Comparison of ENCODE assay signal across 9 cellular contexts in the genomic region with DNA sequence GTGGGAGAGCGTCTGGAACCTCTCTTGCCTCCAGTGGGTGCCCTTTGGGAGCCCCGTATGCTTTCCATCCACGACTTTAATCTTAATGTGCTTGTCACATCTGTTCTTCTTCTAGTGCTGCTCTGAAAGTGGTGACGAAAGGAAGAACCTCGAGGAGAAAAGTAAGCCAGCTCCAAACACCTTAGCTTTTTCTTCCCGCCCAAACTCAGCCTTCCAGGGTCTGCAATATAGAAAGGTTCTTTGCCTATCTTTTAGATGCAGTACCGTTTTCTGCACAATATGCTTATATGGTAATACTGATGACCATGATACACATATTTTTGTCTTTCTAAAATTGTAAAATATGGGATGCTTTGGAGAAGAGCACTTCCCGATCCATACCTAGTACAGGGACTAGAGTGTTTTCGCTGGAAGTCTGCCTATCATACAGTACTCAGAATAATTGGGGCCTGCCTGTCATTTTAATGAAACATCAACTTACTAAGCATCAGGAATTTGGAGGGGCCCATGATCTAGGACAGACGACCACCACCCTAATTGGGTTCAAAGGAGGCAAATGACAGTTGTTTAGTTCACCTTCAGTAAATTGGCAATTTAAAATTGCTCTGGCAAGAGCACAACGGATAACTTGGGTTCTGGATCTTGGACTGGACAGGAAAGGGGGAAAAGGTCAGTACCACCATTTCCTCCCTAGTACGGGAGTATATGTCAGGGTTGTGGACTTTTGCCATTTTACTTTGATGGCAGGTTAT. TPM values are rescaled to one million over a fixed set of nuclear protein-coding genes. Genes with fewer than 3 reads are reported as not detected.
DNase-seq lines count a peak whose midpoint lies in the region; ATAC-seq, FAIRE-seq and TF ChIP-seq lines count a peak whose summit lies in the region.
"Had no signal": no experiment of that assay in that cellular context is flagged by ENCODE, and none has a peak within 500 bp of the region (broad histone marks: within the 10 kb centered on the region; RNA-seq: fewer than 3 reads in every experiment).

No MANE protein-coding gene starts in this region.

- H3K4me1 ChIP-seq in A549 (peaks cover 10% of the 10 kb centered on the region), HUES48 (ENCODE audit: control insufficient read depth, insufficient read depth, low read length) (peaks cover 4% of the 10 kb centered on the region; the same call in 1 of the 2 replicates), mammary epithelial cell (ENCODE audit: insufficient read depth, low read length) (peaks cover 12% of the 10 kb centered on the region), mucosa of stomach (ENCODE audit: control insufficient read depth, insufficient read depth, low read length) (peaks cover 11% of the 10 kb centered on the region)

- peak overlapping the region; percentile 99 for H2AFZ ChIP-seq in mammary epithelial cell (ENCODE audit: low read depth, low read length)

- peaks cover 24% of the 10 kb centered on the region for H3K36me3 ChIP-seq in HUES48 (ENCODE audit: control insufficient read depth, insufficient read depth, low read length)
- H3K36me3 ChIP-seq in mammary epithelial cell (ENCODE audit: insufficient read depth, low read length): peaks cover 11% of the 10 kb centered on the region
- no peaks in the 10 kb centered on the region for H3K36me3 ChIP-seq in mucosa of stomach (ENCODE audit: control insufficient read depth, insufficient read depth, low read length)

- no peak for DNase-seq in A549 (ENCODE audit: low read depth in 1 of 2, low spot score in 1 of 2)
- no peak for DNase-seq in mammary epithelial cell
- DNase-seq in MV-4-11 (lab: John Stamatoyannopoulos, UW): no peak

- H3K4me2 ChIP-seq in A549: peak overlapping the region; percentile 89
- peak overlapping the region; percentile 97 for H3K4me2 ChIP-seq in mammary epithelial cell (ENCODE audit: insufficient read depth, low read depth, low read length)

- TF ChIP-seq EP300 in A549 (IDR thresholded peaks at IDR 0.05): no peak

- CTCF ChIA-PET in A549 (lab: Yijun Ruan, JAX) (interaction anchor here (0.6 to 5.4 kb wide), 7 partner anchors 11 to 108 kb away, joined by 3 to 39 read pairs (median 4); no protein-coding TSS in a partner anchor), mammary epithelial cell (lab: Charles Lee; ENCODE audit: low non-redundant PET) (no interaction called here)

- TF ChIP-seq CTCF in A549 (IDR thresholded peaks at IDR 0.05) (no peak), mammary epithelial cell (conservative IDR thresholded peaks at IDR 0.05 in 1 of 2, IDR thresholded peaks at IDR 0.05 in 1 of 2; ENCODE audit: extremely low read depth in 1 of 2, insufficient read depth in 1 of 2, low read depth in 1 of 2, low read length in 2 of 2) (no peak)

- H3K27ac ChIP-seq in A549 (peak overlapping the region; percentile 95), HUES48 (ENCODE audit: low read depth, low read length) (no peak overlapping the region), mammary epithelial cell (ENCODE audit: insufficient read depth, low read depth, low read length) (peak overlapping the region; percentile 60)

- no peaks in the 10 kb centered on the region for H3K27me3 ChIP-seq in HUES48 (ENCODE audit: control insufficient read depth, insufficient read depth, low read length)
- H3K27me3 ChIP-seq in mammary epithelial cell (ENCODE audit: insufficient read depth, low read length): no peaks in the 10 kb centered on the region
- no peaks in the 10 kb centered on the region for H3K27me3 ChIP-seq in mucosa of stomach (ENCODE audit: control insufficient read depth, insufficient read depth, low read length)

- TSS peak; percentile 59 for BruUV-seq in mammary epithelial cell (replicated peaks; lab: Mats Ljungman, UMichigan)

- in situ Hi-C loops in mammary epithelial cell (cut with MboI; ENCODE audit: low sequenced_read_pairs in 2 of 2): no loop called here

- TF ChIP-seq POLR2A in A549 (IDR thresholded peaks at IDR 0.05; ENCODE audit: low read length): no peak

- peaks cover 30% of the 10 kb centered on the region for H3K79me2 ChIP-seq in mammary epithelial cell (ENCODE audit: insufficient read depth, low read length)

- no peaks in the 10 kb centered on the region for H3K9me3 ChIP-seq in A549
- H3K9me3 ChIP-seq in HUES48 (ENCODE audit: control insufficient read depth, insufficient read depth, low read length): no peaks in the 10 kb centered on the region
- no peaks in the 10 kb centered on the region for H3K9me3 ChIP-seq in mammary epithelial cell (replicated peaks; ENCODE audit: insufficient read depth, low read length)
- no peaks in the 10 kb centered on the region for H3K9me3 ChIP-seq in mucosa of stomach (ENCODE audit: control insufficient read depth, low read length)

- ATAC-seq in A549: no peak
- ATAC-seq in HG02852 (IDR thresholded peaks at IDR 0.05; ENCODE audit: unreplicated experiment): no peak
- no peak for ATAC-seq in GM19397 (IDR thresholded peaks at IDR 0.05; ENCODE audit: unreplicated experiment)
- ATAC-seq in HG03457 (IDR thresholded peaks at IDR 0.05; ENCODE audit: unreplicated experiment): no peak

- dilution Hi-C loops in mammary epithelial cell (cut with HindIII; ENCODE audit: low sequenced_read_pairs): no loop called here

- H3K9ac ChIP-seq in HUES48 (ENCODE audit: low read depth, low read length): peak overlapping the region; percentile 81; the same call in 1 of the 2 replicates
- H3K9ac ChIP-seq in mammary epithelial cell (ENCODE audit: insufficient read depth, low read length): peak overlapping the region; percentile 85
- peak overlapping the region; percentile 96 for H3K9ac ChIP-seq in mucosa of stomach (ENCODE audit: low read length)

- POLR2A ChIA-PET in A549 (lab: Yijun Ruan, JAX): interaction anchor here (1.4 kb wide), 1 partner anchor 49 kb away, joined by 6 read pairs; the partner anchor contains the start of gene EFCAB10

- intact Hi-C loops in mammary epithelial cell (cut with micrococcal nuclease): loop anchor here (10.0 kb wide), 1 partner anchor 512 kb away; no protein-coding TSS in a partner anchor

- H3K4me3 ChIP-seq in A549 (peak overlapping the region; percentile 98), HUES48 (ENCODE audit: low read depth, low read length) (peak overlapping the region; percentile 90), mammary epithelial cell (replicated peaks in 1 of 3; ENCODE audit: insufficient read depth in 1 of 3, low read depth in 2 of 3, low read length in 3 of 3) (peak overlapping the region; percentile 83 to 100 (median 92)), mucosa of stomach (ENCODE audit: low read length) (peak overlapping the region; percentile 85)

- TF ChIP-seq RAD21 in A549 (conservative IDR thresholded peaks at IDR 0.05 in 1 of 2, IDR thresholded peaks at IDR 0.05 in 1 of 2): no peak

- no peak for FAIRE-seq in A549 (lab: Jason Lieb, UNC)

- H4K20me1 ChIP-seq in mammary epithelial cell (ENCODE audit: insufficient read depth, low read length): no peaks in the 10 kb centered on the region

- WGBS in A549 (ENCODE audit: missing lambda C conversion rate): 28% methylated on average over 12 of the region's 12 CpGs
- WGBS in mammary epithelial cell (ENCODE audit: low coverage, missing lambda C conversion rate): 39% methylated on average over 8 of the region's 12 CpGs

TF ChIP-seq in A549, 52 proteins besides CTCF, POLR2A, EP300 and RAD21:
- TF ChIP-seq FOSL2 (IDR thresholded peaks at IDR 0.05): no peak
- TF ChIP-seq FOSL2 (CRISPR knock-in tag; IDR thresholded peaks at IDR 0.05): no peak
- no peak for TF ChIP-seq NFE2L2 (conservative IDR thresholded peaks at IDR 0.05; ENCODE audit: low read length)
- TF ChIP-seq KDM5A (IDR thresholded peaks at IDR 0.05): no peak
- no peak for TF ChIP-seq CHD4 (IDR thresholded peaks at IDR 0.05; ENCODE audit: borderline replicate concordance)
- TF ChIP-seq JUN (IDR thresholded peaks at IDR 0.05): no peak
- no peak for TF ChIP-seq MAFK (IDR thresholded peaks at IDR 0.05; ENCODE audit: partially characterized antibody)
- TF ChIP-seq SMC3 (IDR thresholded peaks at IDR 0.05): no peak
- TF ChIP-seq SREBF2 (IDR thresholded peaks at IDR 0.05): no peak
- no peak for TF ChIP-seq TP53 (CRISPR knock-in tag; IDR thresholded peaks at IDR 0.05)
- no peak for TF ChIP-seq ZNF302 (CRISPR knock-in tag; IDR thresholded peaks at IDR 0.05)
- TF ChIP-seq, protein P1, sequence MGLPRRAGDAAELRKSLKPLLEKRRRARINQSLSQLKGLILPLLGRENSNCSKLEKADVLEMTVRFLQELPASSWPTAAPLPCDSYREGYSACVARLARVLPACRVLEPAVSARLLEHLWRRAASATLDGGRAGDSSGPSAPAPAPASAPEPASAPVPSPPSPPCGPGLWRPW (IDR thresholded peaks at IDR 0.05): no peak
- TF ChIP-seq ZFP36 (IDR thresholded peaks at IDR 0.05; ENCODE audit: borderline replicate concordance, partially characterized antibody): no peak
- TF ChIP-seq GATA3 (IDR thresholded peaks at IDR 0.05; ENCODE audit: borderline replicate concordance): no peak
- TF ChIP-seq PHF8 (IDR thresholded peaks at IDR 0.05; ENCODE audit: borderline replicate concordance, low read depth): no peak

RNA-seq across cellular contexts. Expression of gene RINT1, which starts 0.9 kb away (rescaled TPM):
- polyA plus RNA-seq in A549 (2011; rRNA removed): 28.2 and 34.9 TPM in 2 replicates
- 7.3 TPM in 2 replicates for polyA plus RNA-seq in A549 (2012; cell fraction: cytosol; rRNA removed)
- 8.8 and 10.7 TPM in 2 replicates for polyA plus RNA-seq in A549 (2012; cell fraction: nucleus; rRNA removed)
- 23.5 to 26.3 TPM (median 24.1 TPM) in 3 replicates for polyA plus RNA-seq in A549 (2017; fragmentation: RNase III; extraction: RNeasy Plus Mini Kit Qiagen cat#74134 plus additional on column Dnase treatment)
- 15.7 and 18.9 TPM in 2 replicates for polyA minus RNA-seq in A549 (2011; rRNA and poly(A)+ RNA removed)
- total RNA-seq in mammary epithelial cell: 10 to 100 TPM; 15.8 to 21.4 TPM
- 11.9 TPM for polyA plus RNA-seq in mammary epithelial cell
- polyA minus RNA-seq in mammary epithelial cell: 23.2 TPM

RNA-seq across cellular contexts. Expression of gene PUS7, which starts 10.8 kb away (rescaled TPM):
- polyA plus RNA-seq in A549 (2011; rRNA removed) (39.5 and 47.9 TPM in 2 replicates), A549 (2017; fragmentation: RNase III; extraction: RNeasy Plus Mini Kit Qiagen cat#74134 plus additional on column Dnase treatment) (33.1 to 36.1 TPM (median 34.4 TPM) in 3 replicates), mammary epithelial cell (14.1 TPM)
- 15.1 and 17.0 TPM in 2 replicates for polyA plus RNA-seq in A549 (2012; cell fraction: cytosol; rRNA removed)
- polyA plus RNA-seq in A549 (2012; cell fraction: nucleus; rRNA removed): 15.3 and 18.4 TPM in 2 replicates
- polyA minus RNA-seq in A549 (2011; rRNA and poly(A)+ RNA removed): 8.4 and 9.7 TPM in 2 replicates
- total RNA-seq in mammary epithelial cell: 10 to 100 TPM; 19.8 to 23.9 TPM
- 7.3 TPM for polyA minus RNA-seq in mammary epithelial cell

RNA-seq across cellular contexts. Expression of gene EFCAB10, which starts 48.4 kb away (rescaled TPM):
- polyA plus RNA-seq in A549 (2011; rRNA removed) (2.3 and 2.9 TPM in 2 replicates), A549 (2017; fragmentation: RNase III; extraction: RNeasy Plus Mini Kit Qiagen cat#74134 plus additional on column Dnase treatment) (4.2 to 5.0 TPM (median 4.2 TPM) in 3 replicates), mammary epithelial cell (not detected)
- 0.61 and 0.82 TPM in 2 replicates for polyA plus RNA-seq in A549 (2012; cell fraction: cytosol; rRNA removed)
- 0.14 and 0.34 TPM in 2 replicates for polyA plus RNA-seq in A549 (2012; cell fraction: nucleus; rRNA removed)
- polyA minus RNA-seq in A549 (2011; rRNA and poly(A)+ RNA removed): 0.99 and 1.0 TPM in 2 replicates
- total RNA-seq in mammary epithelial cell: under 1 TPM in 1 of 2 donors, not detected in 1; 0.50 TPM
- polyA minus RNA-seq in mammary epithelial cell: not detected
- total RNA-seq: sciatic nerve had no signal
